In the genomic region with DNA sequence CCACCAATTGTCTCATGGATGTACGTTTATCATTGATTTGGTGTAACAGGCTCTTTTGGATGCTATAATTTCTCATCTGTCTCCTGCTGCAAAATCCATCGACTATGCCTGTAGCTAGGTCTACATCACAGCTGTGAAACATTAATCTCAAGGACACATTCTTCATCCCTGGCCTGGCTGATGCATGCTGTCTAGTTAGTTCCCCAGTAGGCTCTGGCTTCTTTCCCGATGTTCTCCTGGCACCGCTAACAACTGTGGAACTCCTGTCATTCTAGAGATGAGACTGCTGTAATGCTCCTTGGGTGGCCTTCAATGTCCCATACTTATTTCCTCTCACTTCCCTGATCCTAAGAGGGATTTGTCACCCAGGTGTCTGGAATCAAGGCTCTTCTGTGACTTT, we compare ENCODE assay signal across 20 cellular contexts.
DNase-seq lines count a peak whose midpoint lies in the region; ATAC-seq, FAIRE-seq and TF ChIP-seq lines count a peak whose summit lies in the region.
"Had no signal": no experiment of that assay in that cellular context is flagged by ENCODE, and none has a peak within 500 bp of the region (broad histone marks: within the 10 kb centered on the region; RNA-seq: fewer than 3 reads in every experiment).

No MANE protein-coding gene starts in this region.

- DNase-seq in H54 (ENCODE audit: insufficient read length, low spot score) (no peak), amniotic epithelial cell (ENCODE audit: low read depth) (peak; percentile 39), heart left ventricle (peak in 2 of 5 donors; percentile 28 to 46), psoas muscle (peak; percentile 15 to 59), transverse colon (no peak), GM19239 (ENCODE audit: insufficient read length, low spot score) (no peak), NCI-H2227 (lab: John Stamatoyannopoulos, UW; ENCODE audit: unreplicated experiment) (no peak), T-helper 9 cell (no peak)
- DNase-seq: activated CD4-positive, alpha-beta T cell treated with anti-CD3 and anti-CD28 coated beads, Interleukin-2, amount 10 ng/mL, durations not matched to agents 7 days and 5 days; activated naive CD8-positive, alpha-beta T cell treated with anti-CD3 and anti-CD28 coated beads, Interleukin-2, amount 10 ng/mL, durations not matched to agents 7 days and 5 days; activated T-cell treated with anti-CD3 and anti-CD28 coated beads, Interleukin-2, amount 50 U/mL, for 1 hour; DMS79 treated with DMSO at 0.1 percent for 48 hours; lower lobe of right lung; NCI-H2171; SIG-M5; stimulated activated CD4-positive, alpha-beta T cell treated with anti-CD3 and anti-CD28 coated beads, Interleukin-4, amount 100 ng/mL, for 4 hours had no signal

- H3K27me3 ChIP-seq in heart left ventricle: no peaks in the 10 kb centered on the region
- no peaks in the 10 kb centered on the region for H3K27me3 ChIP-seq in psoas muscle (ENCODE audit: insufficient read depth in 3 of 3, low read length in 2 of 3)
- H3K27me3 ChIP-seq in transverse colon: no peaks in the 10 kb centered on the region
- H3K27me3 ChIP-seq: BLaER1 treated with 17β-estradiol and CSF1 and Interleukin-3, amounts not matched to agents 10 nM and 100 nM had no signal

- no peak overlapping the region for H3K27ac ChIP-seq in heart left ventricle
- no peak overlapping the region for H3K27ac ChIP-seq in psoas muscle
- H3K27ac ChIP-seq in transverse colon: no peak overlapping the region
- H3K27ac ChIP-seq: BLaER1 treated with 17β-estradiol and CSF1 and Interleukin-3, amounts not matched to agents 10 nM and 100 nM; coronary artery; lower lobe of right lung had no signal

- intact Hi-C loops in heart left ventricle (cut with DNase I) (loop anchor here in 1 of 10 donors (5.0 kb wide), 1 partner anchor 50 kb away; no protein-coding TSS in a partner anchor), psoas muscle (cut with DNase I) (no loop called here), transverse colon (cut with DNase I; ENCODE audit: low total_unique reads) (no loop called here)

- TF ChIP-seq POLR2A in H54 (IDR thresholded peaks at IDR 0.05; ENCODE audit: low read depth, low read length) (no peak), heart left ventricle (IDR thresholded peaks at IDR 0.05) (no peak), transverse colon (IDR thresholded peaks at IDR 0.05) (no peak)

- ATAC-seq in heart left ventricle: peak in 3 of 4 donors; percentile 61 to 73 (median 68)
- peak in 1 of 4 donors; percentile 32 for ATAC-seq in psoas muscle
- ATAC-seq: lower lobe of right lung; natural killer cell treated with Interleukin-12 subunit alpha and Interleukin-12 subunit beta and Interleukin-15 and Interleukin-18, amount 100 ng/mL, for 72 hours had no signal

- H3K4me3 ChIP-seq in heart left ventricle: no peak overlapping the region
- H3K4me3 ChIP-seq in psoas muscle: no peak overlapping the region
- H3K4me3 ChIP-seq in transverse colon: no peak overlapping the region
- H3K4me3 ChIP-seq: BLaER1 treated with 17β-estradiol and CSF1 and Interleukin-3, amounts not matched to agents 10 nM and 100 nM; coronary artery; lower lobe of right lung had no signal

- FAIRE-seq in H54 (lab: Jason Lieb, UNC) (peak; percentile 62), GM19239 (lab: Jason Lieb, UNC) (no peak)
- FAIRE-seq: H1 had no signal

- WGBS in heart left ventricle, 4 donors: 33 to 46% (median 38%) methylated on average over 4 of the region's 4 CpGs
- WGBS in psoas muscle, 3 donors: 8 to 23% (median 21%) methylated on average over 4 of the region's 4 CpGs
- WGBS in transverse colon (ENCODE audit: low coverage in 1 of 2), 2 donors: 67 to 74% methylated on average over 4 of the region's 4 CpGs

- H3K9me3 ChIP-seq in heart left ventricle (peaks cover 0 to 8% (median under 1%) of the 10 kb centered on the region in 12 donors), psoas muscle (peaks cover 4% of the 10 kb centered on the region), transverse colon (peaks cover 0 to under 1% of the 10 kb centered on the region in 2 donors)

- in situ Hi-C loops in transverse colon (cut with MboI; ENCODE audit: low pct_ligation_motif_present in 1 of 4, low pct_unique_long_range_greater_than_20kb in 1 of 4, low sequenced_read_pairs in 3 of 4): no loop called here

- TF ChIP-seq CTCF in heart left ventricle (IDR thresholded peaks at IDR 0.05) (no peak), psoas muscle (IDR thresholded peaks at IDR 0.05) (no peak), transverse colon (IDR thresholded peaks at IDR 0.05) (no peak)

- H3K36me3 ChIP-seq in heart left ventricle (no peaks in the 10 kb centered on the region), psoas muscle (ENCODE audit: insufficient read depth in 1 of 2, low read depth in 1 of 2) (no peaks in the 10 kb centered on the region), transverse colon (no peaks in the 10 kb centered on the region)
- H3K36me3 ChIP-seq: BLaER1 treated with 17β-estradiol and CSF1 and Interleukin-3, amounts not matched to agents 10 nM and 100 nM; lower lobe of right lung had no signal

- no peak for TF ChIP-seq EP300 in transverse colon (IDR thresholded peaks at IDR 0.05; ENCODE audit: low read depth)

- H3K4me1 ChIP-seq in heart left ventricle: peaks cover 0 to 5% (median 0%) of the 10 kb centered on the region in 12 donors
- H3K4me1 ChIP-seq in psoas muscle: no peaks in the 10 kb centered on the region
- H3K4me1 ChIP-seq in transverse colon: no peaks in the 10 kb centered on the region
- H3K4me1 ChIP-seq: BLaER1 treated with 17β-estradiol and CSF1 and Interleukin-3, amounts not matched to agents 10 nM and 100 nM; lower lobe of right lung had no signal

Comparison
In these comparisons a context has a peak if more than half of its experiments do, and no peak if none do; other contexts are left out.
1. DNase-seq: peak in amniotic epithelial cell (single experiment) and psoas muscle (2 of 2); none in H54 (single experiment), transverse colon (single experiment), GM19239 (single experiment), NCI-H2227 (single experiment) and T-helper 9 cell (single experiment).